ENCODE assay signal across 10 cellular contexts in the genomic region with DNA sequence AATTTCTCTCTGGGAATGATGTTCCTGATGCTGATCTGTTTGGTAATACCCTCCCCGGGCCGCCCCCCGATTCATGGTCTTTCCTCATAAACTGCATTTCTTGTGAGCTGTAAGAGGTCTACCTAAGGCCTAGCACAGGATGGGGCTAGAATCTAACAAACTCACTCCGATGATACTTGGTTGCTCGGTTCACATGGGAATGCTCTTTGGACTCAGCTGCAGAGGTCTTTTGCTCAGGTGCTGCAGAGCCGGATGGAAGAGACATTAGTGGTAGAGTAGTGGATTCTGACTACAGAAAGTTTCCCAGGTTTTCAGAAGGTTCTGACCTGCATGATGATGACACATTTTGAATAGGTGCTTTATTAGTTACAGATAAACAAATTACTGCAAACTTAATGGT. TPM values are rescaled to one million over a fixed set of nuclear protein-coding genes. Genes with fewer than 3 reads are reported as not detected.
"Had no signal": no experiment of that assay in that cellular context is flagged by ENCODE, and none has a peak within 500 bp of the region (broad histone marks: within the 10 kb centered on the region; RNA-seq: fewer than 3 reads in every experiment).

No MANE protein-coding gene starts in this region.

- H3K27ac ChIP-seq: GM23248, HL-60 had no signal

- H3K4me3 Mint-ChIP-seq: HFFc6, IgD-negative memory B cell had no signal

- H3K9me3 ChIP-seq: HAP-1 had no signal

- H3K27me3 Mint-ChIP-seq: IgD-negative memory B cell had no signal

- DNase-seq: GM23248, GOT3, H7, HFFc6 had no signal

- H3K9me3 Mint-ChIP-seq: HFFc6, IgD-negative memory B cell had no signal

- H3K4me1 ChIP-seq: HAP-1 had no signal

- H3K9ac ChIP-seq: GM23248 had no signal

- ATAC-seq: HCT116 had no signal

- H3K4me3 ChIP-seq: GM23248, HAP-1 had no signal

- H3K27ac Mint-ChIP-seq: HFFc6, IgD-negative memory B cell had no signal

RNA-seq across cellular contexts. Expression of a gene that starts 8.3 kb away (rescaled TPM):
- total RNA-seq: GM23248, HFFc6, HT1080 had no signal
- polyA plus RNA-seq: GM23248, IgD-negative memory B cell had no signal

RNA-seq across cellular contexts. Expression of a gene that starts 36.5 kb away (rescaled TPM):
- total RNA-seq: GM23248, H4, HFFc6, HT1080 had no signal
- polyA plus RNA-seq: GM23248, IgD-negative memory B cell had no signal
